Comparison of ENCODE assay signal across 1 cellular context in genomic region chr20:45934587-45935415, GRCh38.
TF ChIP-seq lines count a peak whose summit lies in the region.

Gene PCIF1 (plus strand): TSS chr20:45934683. CDS start chr20:45939000, 4,317 bp downstream.

TF ChIP-seq in HepG2, 621 proteins besides CTCF, POLR2A, EP300 and RAD21 (continued from another document and continues in another):
- TF ChIP-seq ARID3A (IDR thresholded peaks at IDR 0.05; ENCODE audit: low read depth, low read length) (no peak; the same call in 1 of the 2 replicates), HNF1A (IDR thresholded peaks at IDR 0.05; ENCODE audit: low read depth) (no peak), HNF1A (CRISPR knock-in tag; IDR thresholded peaks at IDR 0.05; ENCODE audit: borderline replicate concordance) (peak; percentile 62), GTF3A (CRISPR knock-in tag; conservative IDR thresholded peaks at IDR 0.05) (no peak; the same call in none of the 2 replicates), ZNF720 (CRISPR knock-in tag; IDR thresholded peaks at IDR 0.05) (no peak), ZNF672 (CRISPR knock-in tag; IDR thresholded peaks at IDR 0.05) (no peak; the same call in 1 of the 2 replicates), STAT5B (CRISPR knock-in tag; IDR thresholded peaks at IDR 0.05) (peak; percentile 95; the same call in 1 of the 2 replicates), ZFP90 (CRISPR knock-in tag; IDR thresholded peaks at IDR 0.05; ENCODE audit: borderline replicate concordance) (peak; percentile 15; the same call in 1 of the 2 replicates), ZUFSP (CRISPR knock-in tag; IDR thresholded peaks at IDR 0.05; ENCODE audit: borderline replicate concordance) (no peak), ZNF558 (CRISPR knock-in tag; IDR thresholded peaks at IDR 0.05; ENCODE audit: borderline replicate concordance) (0 out of 2 replicates have a peak, but pooled peaks have one; percentile 22), FOXP1 (IDR thresholded peaks at IDR 0.05) (no peak), FOXP1 (CRISPR knock-in tag; IDR thresholded peaks at IDR 0.05) (no peak; the same call in 1 of the 2 replicates), MAFK (conservative IDR thresholded peaks at IDR 0.05 in 1 of 2, IDR thresholded peaks at IDR 0.05 in 1 of 2; ENCODE audit: low read length in 2 of 2) (no peak), NAIF1 (CRISPR knock-in tag; IDR thresholded peaks at IDR 0.05; ENCODE audit: borderline replicate concordance) (peak; percentile 70), ZHX2 (IDR thresholded peaks at IDR 0.05; ENCODE audit: low read depth) (peak; percentile 98), ZHX2 (CRISPR knock-in tag; IDR thresholded peaks at IDR 0.05; ENCODE audit: borderline replicate concordance) (peak; percentile 87; the same call in 1 of the 2 replicates), ZNF768 (CRISPR knock-in tag; IDR thresholded peaks at IDR 0.05) (peak; percentile 19; the same call in 1 of the 2 replicates), TBL1XR1 (IDR thresholded peaks at IDR 0.05; ENCODE audit: borderline replicate concordance, low read length, partially characterized antibody) (peak; percentile 13), ZNF468 (CRISPR knock-in tag; IDR thresholded peaks at IDR 0.05) (no peak), ZNF281 (CRISPR knock-in tag; IDR thresholded peaks at IDR 0.05; ENCODE audit: borderline replicate concordance) (peak; percentile 75), ZNF30 (CRISPR knock-in tag; IDR thresholded peaks at IDR 0.05) (peak; percentile 84; the same call in 1 of the 2 replicates), MAX (IDR thresholded peaks at IDR 0.05) (peak; percentile 86), ZNF17 (CRISPR knock-in tag; IDR thresholded peaks at IDR 0.05) (no peak), TERF1 (CRISPR knock-in tag; IDR thresholded peaks at IDR 0.05) (no peak), AHDC1 (CRISPR knock-in tag; IDR thresholded peaks at IDR 0.05; ENCODE audit: borderline replicate concordance) (no peak), ZBTB8A (CRISPR knock-in tag; IDR thresholded peaks at IDR 0.05; ENCODE audit: borderline replicate concordance, low read depth) (0 out of 2 replicates have a peak, but pooled peaks have one; percentile 8), NPAS2 (CRISPR knock-in tag; IDR thresholded peaks at IDR 0.05; ENCODE audit: borderline replicate concordance) (no peak), ATF7 (IDR thresholded peaks at IDR 0.05) (no peak), ATF7 (CRISPR knock-in tag; IDR thresholded peaks at IDR 0.05) (no peak), MEF2D (CRISPR knock-in tag; IDR thresholded peaks at IDR 0.05) (0 out of 2 replicates have a peak, but pooled peaks have one; percentile 11), MTF1 (CRISPR knock-in tag; IDR thresholded peaks at IDR 0.05) (no peak; the same call in 1 of the 2 replicates), ZNF44 (CRISPR knock-in tag; IDR thresholded peaks at IDR 0.05) (no peak), HMGA1 (CRISPR knock-in tag; conservative IDR thresholded peaks at IDR 0.05) (no peak)
